In the genomic region with DNA sequence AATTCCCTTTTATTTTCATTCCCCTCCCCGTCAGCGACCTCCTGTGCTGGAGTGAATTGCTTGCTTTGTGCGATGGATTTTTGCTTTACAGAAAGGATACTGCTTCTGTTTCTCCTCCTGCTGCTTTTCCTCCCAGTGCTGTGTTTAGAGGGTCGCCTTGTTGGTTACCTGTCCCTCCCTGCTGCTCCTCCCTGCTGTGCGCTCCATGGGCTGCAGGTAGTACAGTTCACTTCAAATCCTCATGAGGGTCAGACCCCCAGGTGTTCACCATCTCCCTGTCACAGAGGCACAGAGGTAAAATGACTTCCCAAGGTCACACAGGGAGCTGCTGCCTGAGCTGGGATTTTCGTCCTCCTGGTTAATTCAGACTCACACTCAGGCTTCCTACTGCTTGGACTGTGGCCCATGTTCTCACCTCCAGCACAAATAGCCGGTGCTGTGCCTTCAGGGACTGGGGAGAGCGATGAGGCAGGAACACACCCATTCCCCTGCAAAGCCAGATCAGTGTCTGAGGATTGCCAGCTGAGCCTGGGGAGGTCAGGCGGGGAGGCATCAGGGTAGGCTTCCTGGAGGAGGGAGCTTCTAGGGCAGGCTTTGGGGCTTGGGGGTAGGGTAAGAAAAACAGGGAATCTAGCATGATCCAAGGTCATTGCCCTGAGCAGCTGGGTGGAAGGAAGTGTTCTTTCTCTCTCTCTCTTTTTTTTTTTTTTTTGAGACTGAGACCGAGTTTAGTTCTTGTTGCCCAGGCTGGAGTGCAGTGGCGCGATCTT, we compare ENCODE assay signal across 16 cellular contexts. TPM values are rescaled to one million over a fixed set of nuclear protein-coding genes. Genes with fewer than 3 reads are reported as not detected.
DNase-seq lines count a peak whose midpoint lies in the region; ATAC-seq and TF ChIP-seq lines count a peak whose summit lies in the region.
"Had no signal": no experiment of that assay in that cellular context is flagged by ENCODE, and none has a peak within 500 bp of the region (broad histone marks: within the 10 kb centered on the region; RNA-seq: fewer than 3 reads in every experiment).

No MANE protein-coding gene starts in this region.

- H3K36me3 ChIP-seq in WERI-Rb-1 (0 out of 2 replicates have a peak, but pooled peaks cover 2% of the 10 kb centered on the region), SJCRH30 (no peaks in the 10 kb centered on the region), Karpas-422 (ENCODE audit: insufficient read depth, low read length) (no peaks in the 10 kb centered on the region)

- no peaks in the 10 kb centered on the region for H3K9me3 Mint-ChIP-seq in neural crest cell
- H3K9me3 Mint-ChIP-seq: natural killer cell treated with Interleukin-12 subunit alpha and Interleukin-12 subunit beta and Interleukin-15 and Interleukin-18, amount 100 ng/mL, for 72 hours; stimulated activated naive CD8-positive, alpha-beta T cell treated with anti-CD3 and anti-CD28 coated beads, Interleukin-15, Interleukin-2, amounts not matched to agents 100 ng/mL and 50 ng/mL, for 24 hours had no signal

- no peaks in the 10 kb centered on the region for H3K9me2 ChIP-seq in Karpas-422 (replicated peaks; ENCODE audit: insufficient read depth, low read length)

- H3K4me1 ChIP-seq in right cardiac atrium (ENCODE audit: control insufficient read depth, insufficient read depth, low read length) (peaks cover 16% of the 10 kb centered on the region), SJCRH30 (no peaks in the 10 kb centered on the region), Karpas-422 (ENCODE audit: low read length) (peaks cover 5% of the 10 kb centered on the region; the same call in 1 of the 2 replicates)

- peaks cover 79% of the 10 kb centered on the region for H3K79me2 ChIP-seq in Karpas-422 (ENCODE audit: low read length)

- H3K27ac Mint-ChIP-seq in neural crest cell (ENCODE audit: unreplicated experiment) = peak overlapping the region; percentile 50
- H3K27ac Mint-ChIP-seq: natural killer cell treated with Interleukin-12 subunit alpha and Interleukin-12 subunit beta and Interleukin-15 and Interleukin-18, amount 100 ng/mL, for 72 hours; stimulated activated naive CD8-positive, alpha-beta T cell treated with anti-CD3 and anti-CD28 coated beads, Interleukin-15, Interleukin-2, amounts not matched to agents 100 ng/mL and 50 ng/mL, for 24 hours had no signal

- H3K27me3 Mint-ChIP-seq in neural crest cell (ENCODE audit: low read depth) = no peaks in the 10 kb centered on the region
- H3K27me3 Mint-ChIP-seq: natural killer cell treated with Interleukin-12 subunit alpha and Interleukin-12 subunit beta and Interleukin-15 and Interleukin-18, amount 100 ng/mL, for 72 hours; stimulated activated naive CD8-positive, alpha-beta T cell treated with anti-CD3 and anti-CD28 coated beads, Interleukin-15, Interleukin-2, amounts not matched to agents 100 ng/mL and 50 ng/mL, for 24 hours had no signal

- H3K4me2 ChIP-seq in Karpas-422 (ENCODE audit: low read depth, low read length, poor library complexity, severe bottlenecking) = no peak overlapping the region

- H3K27ac ChIP-seq in WERI-Rb-1 (peak overlapping the region; percentile 24), right cardiac atrium (ENCODE audit: low read length) (peak overlapping the region; percentile 88), SJCRH30 (no peak overlapping the region), Karpas-422 (ENCODE audit: low read length) (no peak overlapping the region)

- H3K4me1 Mint-ChIP-seq in neural crest cell = peaks cover 24% of the 10 kb centered on the region

- no peaks in the 10 kb centered on the region for H3K9me3 ChIP-seq in WERI-Rb-1 (ENCODE audit: severe bottlenecking)
- no peaks in the 10 kb centered on the region for H3K9me3 ChIP-seq in right cardiac atrium (ENCODE audit: control insufficient read depth, low read length)
- no peaks in the 10 kb centered on the region for H3K9me3 ChIP-seq in SJCRH30 (replicated peaks)
- H3K9me3 ChIP-seq in Karpas-422 (ENCODE audit: low read length) = no peaks in the 10 kb centered on the region

- WGBS in right cardiac atrium = 75% methylated on average over 12 of the region's 12 CpGs

- no peak overlapping the region for H2AFZ ChIP-seq in Karpas-422 (ENCODE audit: low read length)

- H4K20me1 ChIP-seq in Karpas-422 (ENCODE audit: insufficient read depth, low read depth, low read length) = 0 out of 2 replicates have a peak, but pooled peaks cover 6% of the 10 kb centered on the region

- H3K36me3 Mint-ChIP-seq in neural crest cell (ENCODE audit: low read depth) = no peaks in the 10 kb centered on the region
- H3K36me3 Mint-ChIP-seq: natural killer cell treated with Interleukin-12 subunit alpha and Interleukin-12 subunit beta and Interleukin-15 and Interleukin-18, amount 100 ng/mL, for 72 hours had no signal

- H3K9ac ChIP-seq in Karpas-422 (ENCODE audit: low read length) = no peak overlapping the region

- TF ChIP-seq CTCF in WERI-Rb-1 (IDR thresholded peaks at IDR 0.05; ENCODE audit: low read depth, low read length) = no peak
- no peak for TF ChIP-seq CTCF in neural crest cell (conservative IDR thresholded peaks at IDR 0.05)

- ATAC-seq in right cardiac atrium (peak; percentile 40 to 47), HG03039 (IDR thresholded peaks at IDR 0.05; ENCODE audit: unreplicated experiment) (no peak)
- ATAC-seq: natural killer cell treated with Interleukin-12 subunit alpha and Interleukin-12 subunit beta and Interleukin-15 and Interleukin-18, amount 100 ng/mL, for 72 hours had no signal

- DNase-seq in ELF-1 (ENCODE audit: low read depth, low spot score) (peak; percentile 57), WERI-Rb-1 (no peak), right cardiac atrium (peak in 1 of 3 donors; percentile 66), neural crest cell (ENCODE audit: low read depth, low spot score) (no peak), SJCRH30 (no peak), activated gamma-delta T cell (lab: John Stamatoyannopoulos, UW) (no peak), Karpas-422 (no peak)
- DNase-seq: activated CD8-positive, alpha-beta memory T cell treated with anti-CD3 and anti-CD28 coated beads, Interleukin-2, amount 50 U/mL, for 48 hours; DMS 273 treated with DMSO at 0.1 percent for 48 hours; NCI-H187 treated with DMSO at 0.1 percent for 48 hours; NCI-H526; T-helper 2 cell had no signal

- intact Hi-C loops in right cardiac atrium (cut with DNase I) = no loop called here

- H3K4me3 Mint-ChIP-seq in neural crest cell = no peak overlapping the region
- H3K4me3 Mint-ChIP-seq: natural killer cell treated with Interleukin-12 subunit alpha and Interleukin-12 subunit beta and Interleukin-15 and Interleukin-18, amount 100 ng/mL, for 72 hours; stimulated activated naive CD8-positive, alpha-beta T cell treated with anti-CD3 and anti-CD28 coated beads, Interleukin-15, Interleukin-2, amounts not matched to agents 100 ng/mL and 50 ng/mL, for 24 hours had no signal

- no peaks in the 10 kb centered on the region for H3K27me3 ChIP-seq in WERI-Rb-1 (ENCODE audit: insufficient read depth, low read depth, severe bottlenecking)
- H3K27me3 ChIP-seq in right cardiac atrium (ENCODE audit: control insufficient read depth, insufficient read depth) = no peaks in the 10 kb centered on the region
- no peaks in the 10 kb centered on the region for H3K27me3 ChIP-seq in SJCRH30
- H3K27me3 ChIP-seq in Karpas-422 (ENCODE audit: low read length) = no peaks in the 10 kb centered on the region

- H3K4me3 ChIP-seq in WERI-Rb-1 (ENCODE audit: low read depth, low read length) = no peak overlapping the region
- no peak overlapping the region for H3K4me3 ChIP-seq in right cardiac atrium (ENCODE audit: low read length)
- no peak overlapping the region for H3K4me3 ChIP-seq in SJCRH30
- H3K4me3 ChIP-seq in Karpas-422 (ENCODE audit: low read length) = no peak overlapping the region

RNA-seq across cellular contexts. Expression of gene BICRA, which starts 14.4 kb away (rescaled TPM):
- total RNA-seq in right cardiac atrium (10 to 100 TPM in 2 of 4 donors, 1 to 10 TPM in 2; 9.7 to 13.6 (median 11.0) TPM), neural crest cell (28.5 and 28.9 TPM in 2 replicates)
- 9.2 TPM for polyA plus RNA-seq in right cardiac atrium
- 0.95 and 3.9 TPM in 2 replicates for total RNA-seq in SJCRH30 (2014; rRNA removed; shearing (Covaris generic))
- 1.0 and 1.8 TPM in 2 replicates for total RNA-seq in Karpas-422 (2014; rRNA removed; shearing (Covaris generic); ENCODE audit: low replicate concordance)

RNA-seq across cellular contexts. Expression of gene ZNF541, which starts 50.4 kb away (rescaled TPM):
- total RNA-seq in right cardiac atrium = under 1 TPM in 1 of 4 donors, not detected in 3; 0.23 TPM
- 0.20 TPM for polyA plus RNA-seq in right cardiac atrium
- not detected in 2 replicates for total RNA-seq in neural crest cell
- total RNA-seq in SJCRH30 (2014; rRNA removed; shearing (Covaris generic)) = not detected in 2 replicates
- not detected in 2 replicates for total RNA-seq in Karpas-422 (2014; rRNA removed; shearing (Covaris generic); ENCODE audit: low replicate concordance)
- total RNA-seq: RPMI7951 had no signal

Comparison
In these comparisons a context has a peak if more than half of its experiments do, and no peak if none do; other contexts are left out.
1. H3K27ac ChIP-seq: peak in WERI-Rb-1 (single experiment) and right cardiac atrium (single experiment); none in SJCRH30 (single experiment) and Karpas-422 (single experiment).